In genomic region chr19:29054886-29055675, GRCh38 we compare ENCODE assay signal across 16 cellular contexts.
"Had no signal": no experiment of that assay in that cellular context is flagged by ENCODE, and none has a peak within 500 bp of the region (broad histone marks: within the 10 kb centered on the region; RNA-seq: fewer than 3 reads in every experiment).

No MANE protein-coding gene starts in this region.

- ATAC-seq: activated CD4-positive, CD25-positive, alpha-beta regulatory T cell treated with anti-CD3 and anti-CD28 coated beads, Interleukin-2, amount 50 U/mL, for 24 hours; activated T-cell treated with anti-CD3 and anti-CD28 coated beads, Interleukin-2, amount 50 U/mL, for 72 hours; foreskin keratinocyte; left lobe of liver had no signal

- H3K9me3 ChIP-seq: right atrium auricular region had no signal

- H3K27ac ChIP-seq: foreskin keratinocyte, neural progenitor cell, right atrium auricular region had no signal

- H3K4me3 ChIP-seq: neural progenitor cell, right atrium auricular region had no signal

- DNase-seq: activated CD4-positive, alpha-beta T cell treated with anti-CD3 and anti-CD28 coated beads, Interleukin-2, amount 10 ng/mL, durations not matched to agents 7 days and 5 days; activated CD8-positive, alpha-beta memory T cell treated with anti-CD3 and anti-CD28 coated beads, Interleukin-2, amount 50 U/mL, for 48 hours; activated effector memory CD4-positive, alpha-beta T cell treated with anti-CD3 and anti-CD28 coated beads, Interleukin-2, amount 50 U/mL, for 16 hours; activated T-cell treated with anti-CD3 and anti-CD28 coated beads, Interleukin-2, amount 50 U/mL, for 72 hours; dermis blood vessel endothelial cell; effector memory CD4-positive, alpha-beta T cell; foreskin keratinocyte; glutamatergic neuron; hypothalamus; islet precursor cell; stimulated activated CD4-positive, alpha-beta T cell treated with anti-CD3 and anti-CD28 coated beads, Interleukin-2, amount 100 ng/mL, for 48 hours; trophoblast cell had no signal

- H3K4me1 ChIP-seq: foreskin keratinocyte, neural progenitor cell, right atrium auricular region had no signal

- H3K36me3 ChIP-seq: neural progenitor cell, right atrium auricular region had no signal
